Comparison of ENCODE assay signal across 8 cellular contexts in the genomic region with DNA sequence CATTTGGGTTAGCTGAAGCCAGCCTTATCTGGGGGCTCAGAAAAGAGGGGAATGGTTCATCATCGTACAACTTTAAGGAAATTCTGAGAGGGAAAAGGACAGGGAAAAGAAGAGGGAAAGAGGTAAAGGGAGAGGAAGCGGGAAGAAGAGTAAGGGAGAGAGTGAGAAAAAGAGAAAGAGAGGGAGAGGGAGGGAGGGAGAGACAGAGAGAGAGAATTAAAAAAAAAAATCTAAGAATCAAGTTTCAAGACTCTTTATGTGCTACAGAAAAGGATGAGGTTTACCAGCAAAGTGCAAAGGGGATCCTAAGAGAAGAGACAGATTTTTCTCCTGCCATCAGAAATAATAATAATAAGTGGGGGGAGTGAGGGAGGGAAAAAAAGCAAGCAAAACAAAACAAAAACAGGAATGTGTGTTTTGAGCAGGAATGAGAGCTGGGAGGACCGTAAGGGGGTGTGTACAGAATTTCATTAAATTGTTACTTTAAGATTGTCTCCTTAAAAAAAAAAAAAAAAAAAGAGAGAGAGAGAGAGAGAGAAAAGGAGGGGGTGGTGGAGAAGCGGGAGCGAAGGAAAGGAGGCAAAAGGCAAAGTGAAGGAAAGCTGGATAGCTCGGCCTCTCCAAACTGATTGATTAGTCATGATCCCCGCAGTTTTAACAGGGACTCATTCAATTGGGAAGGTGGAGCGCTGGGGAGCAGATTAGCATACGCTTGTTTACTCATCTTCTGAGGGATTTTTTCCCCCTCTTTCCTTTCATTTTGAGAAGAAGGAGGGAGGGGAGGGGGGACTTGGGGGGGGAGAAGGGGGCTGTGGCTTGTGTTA. TPM values are rescaled to one million over a fixed set of nuclear protein-coding genes. Genes with fewer than 3 reads are reported as not detected.
DNase-seq lines count a peak whose midpoint lies in the region; ATAC-seq, FAIRE-seq and TF ChIP-seq lines count a peak whose summit lies in the region.

No MANE protein-coding gene starts in this region.

- intact Hi-C loops in psoas muscle (cut with DNase I), result loop anchor here (2.0 to 10.0 kb wide), 6 partner anchors 66 to 561 kb away; no protein-coding TSS in a partner anchor

- TF ChIP-seq CTCF in psoas muscle (IDR thresholded peaks at IDR 0.05), result no peak

- peak overlapping the region; percentile 79 for H3K4me3 ChIP-seq in SJSA1
- peak overlapping the region; percentile 68 for H3K4me3 ChIP-seq in psoas muscle

- H3K36me3 ChIP-seq in SJSA1 (peaks cover 4% of the 10 kb centered on the region; the same call in 1 of the 2 replicates), psoas muscle (ENCODE audit: insufficient read depth in 1 of 2, low read depth in 1 of 2) (no peaks in the 10 kb centered on the region)

- 22 to 44% (median 38%) methylated on average over 9 of the region's 9 CpGs for WGBS in psoas muscle, 3 donors

- peak; percentile 88 for DNase-seq in ELR (ENCODE audit: low read depth)
- peak in 1 of 2 experiments; percentile 50 for DNase-seq in SJSA1 (ENCODE audit: low read depth in 1 of 2, low spot score in 2 of 2)
- peak; percentile 69 for DNase-seq in fibroblast of the conjunctiva (ENCODE audit: low read depth)
- DNase-seq in psoas muscle, result no peak
- DNase-seq in SKM-1 treated with dmso at 0.1 percent for 144 hours (lab: John Stamatoyannopoulos, UW; ENCODE audit: unreplicated experiment), result no peak
- no peak for DNase-seq in RCC 7860 (ENCODE audit: low spot score)
- DNase-seq in foreskin melanocyte, result no peak

- H3K9me3 ChIP-seq in SJSA1 (replicated peaks) (no peaks in the 10 kb centered on the region), psoas muscle (no peaks in the 10 kb centered on the region)

- H3K4me1 ChIP-seq in SJSA1 (replicated peaks) (peaks cover 40% of the 10 kb centered on the region), psoas muscle (peaks cover 17% of the 10 kb centered on the region)

- no peaks in the 10 kb centered on the region for H3K27me3 ChIP-seq in SJSA1 (replicated peaks)
- peaks cover 0 to 40% (median 3%) of the 10 kb centered on the region in 3 donors for H3K27me3 ChIP-seq in psoas muscle (ENCODE audit: insufficient read depth in 3 of 3, low read length in 2 of 3)

- ATAC-seq in psoas muscle (no peak), GM19455 (IDR thresholded peaks at IDR 0.05; ENCODE audit: unreplicated experiment) (no peak)

- H3K27ac ChIP-seq in SJSA1 (peak overlapping the region; percentile 53), psoas muscle (no peak overlapping the region)

- no peak for FAIRE-seq in RCC 7860 (lab: Jason Lieb, UNC)

RNA-seq across cellular contexts. Expression of a gene that starts 0.4 kb away (rescaled TPM):
- 1.9 and 5.3 TPM in 2 replicates for total RNA-seq in SJSA1 (2014; rRNA removed; shearing (Covaris generic))
- under 1 TPM; 0.61 to 0.88 (median 0.73) TPM for total RNA-seq in psoas muscle
- under 1 TPM; 0.07 to 0.18 (median 0.17) TPM for polyA plus RNA-seq in psoas muscle

Comparison
In these comparisons a context has a peak if more than half of its experiments do, and no peak if none do; other contexts are left out.
1. DNase-seq: peak in ELR (single experiment) and fibroblast of the conjunctiva (single experiment); none in psoas muscle (0 of 2), SKM-1 treated with dmso at 0.1 percent for 144 hours (single experiment), RCC 7860 (single experiment) and foreskin melanocyte (single experiment).